Comparison of ENCODE assay signal across 8 cellular contexts in the genomic region with DNA sequence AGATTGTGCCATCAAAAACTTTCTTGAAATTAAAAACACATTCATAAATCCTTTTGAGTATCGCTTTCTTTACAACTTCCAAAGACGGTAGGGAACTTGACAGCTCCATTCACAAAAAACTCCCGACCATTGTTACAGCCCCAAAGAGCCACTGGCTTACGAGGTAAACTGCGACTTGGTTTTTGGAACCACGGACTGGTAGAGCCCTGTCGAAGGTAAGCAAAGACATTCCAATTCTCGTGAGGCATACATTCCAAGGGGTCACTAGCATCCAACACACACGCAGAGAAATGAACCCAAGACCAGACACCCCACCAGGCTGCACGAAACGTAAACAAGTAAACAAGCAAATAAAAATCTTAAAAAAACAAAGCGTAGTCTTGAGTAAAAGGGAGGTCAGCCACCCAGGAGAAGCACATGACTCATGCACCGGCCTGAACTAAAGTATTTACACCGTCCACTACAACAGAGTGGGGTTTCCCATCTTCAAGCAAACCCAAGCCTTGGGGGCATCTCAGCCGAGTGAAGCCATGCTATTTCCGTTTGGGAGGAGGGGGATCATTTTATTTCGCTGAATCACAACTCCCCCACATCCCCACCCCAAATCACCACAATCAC. TPM values are rescaled to one million over a fixed set of nuclear protein-coding genes. Genes with fewer than 3 reads are reported as not detected.
DNase-seq lines count a peak whose midpoint lies in the region; ATAC-seq and TF ChIP-seq lines count a peak whose summit lies in the region.

No MANE protein-coding gene starts in this region.

- peak; percentile 28 for ATAC-seq in GM23338
- peak; percentile 48 to 76 (median 60) for ATAC-seq in psoas muscle
- no peak for ATAC-seq in HG02678 (IDR thresholded peaks at IDR 0.05; ENCODE audit: unreplicated experiment)

- H3F3A ChIP-seq in GM23338 (replicated peaks; ENCODE audit: low read depth): no peaks in the 10 kb centered on the region; the same call in 1 of the 2 replicates

- H3K9me3 Mint-ChIP-seq in GM23338: peaks cover 6% of the 10 kb centered on the region; the same call in 1 of the 3 replicates
- no peaks in the 10 kb centered on the region for H3K9me3 Mint-ChIP-seq in activated CD4-positive, alpha-beta memory T cell treated with anti-CD3 and anti-CD28 coated beads, Interleukin-2, amount 10 ng/mL, durations not matched to agents 7 days and 5 days

- WGBS in psoas muscle, 3 donors: 7 to 12% (median 8%) methylated on average over 17 of the region's 17 CpGs

- H3K27me3 ChIP-seq in GM23338 (ENCODE audit: insufficient read depth) (no peaks in the 10 kb centered on the region), psoas muscle (ENCODE audit: insufficient read depth in 3 of 3, low read length in 2 of 3) (no peaks in the 10 kb centered on the region)

- POLR2A ChIA-PET in activated CD4-positive, alpha-beta memory T cell treated with anti-CD3 and anti-CD28 coated beads, Interleukin-2, amount 10 ng/mL, durations not matched to agents 7 days and 5 days (lab: Charles Lee): interaction anchor here (0.5 to 6.5 kb wide), 8 partner anchors 14 to 88 kb away, joined by 3 to 75 read pairs (median 4); a partner anchor contains a TSS

- H2AFZ ChIP-seq in GM23338: no peak overlapping the region

- TF ChIP-seq CTCF in GM23338 (conservative IDR thresholded peaks at IDR 0.05; ENCODE audit: low read depth in 2 of 2) (no peak), psoas muscle (IDR thresholded peaks at IDR 0.05) (no peak)

- H3K36me3 ChIP-seq in GM23338 (ENCODE audit: insufficient read depth) (no peaks in the 10 kb centered on the region), psoas muscle (ENCODE audit: insufficient read depth in 1 of 2, low read depth in 1 of 2) (no peaks in the 10 kb centered on the region)

- peak overlapping the region; percentile 90 for H3K27ac ChIP-seq in GM23338 (ENCODE audit: low read depth)
- H3K27ac ChIP-seq in psoas muscle: peak overlapping the region; percentile 91

- no peaks in the 10 kb centered on the region for H3K9me3 ChIP-seq in psoas muscle

- H3K27ac Mint-ChIP-seq in GM23338: peak overlapping the region; percentile 97
- H3K27ac Mint-ChIP-seq in activated CD4-positive, alpha-beta memory T cell treated with anti-CD3 and anti-CD28 coated beads, Interleukin-2, amount 10 ng/mL, durations not matched to agents 7 days and 5 days: peak overlapping the region; percentile 91

- no peaks in the 10 kb centered on the region for H3K9me2 ChIP-seq in GM23338 (ENCODE audit: insufficient read depth)

- intact Hi-C loops in psoas muscle (cut with DNase I): no loop called here

- peaks cover 78% of the 10 kb centered on the region for H3K79me2 ChIP-seq in GM23338 (replicated peaks; ENCODE audit: insufficient read depth)

- DNase-seq in A172 (ENCODE audit: low spot score) (peak; percentile 71), GM23338 (ENCODE audit: low spot score) (peak; percentile 63), foreskin melanocyte (peak; percentile 43), psoas muscle (no peak), NCI-H146 treated with DMSO at 0.1 percent for 48 hours (lab: John Stamatoyannopoulos, UW; ENCODE audit: unreplicated experiment) (no peak), NCI-H446 (lab: John Stamatoyannopoulos, UW) (no peak)
- peak; percentile 22 for DNase-seq in activated CD4-positive, alpha-beta memory T cell treated with anti-CD3 and anti-CD28 coated beads, Interleukin-2, amount 10 ng/mL, durations not matched to agents 7 days and 5 days

- H3K4me2 ChIP-seq in GM23338: peak overlapping the region; percentile 75

- peaks cover 6% of the 10 kb centered on the region; the same call in 2 of the 3 replicates for H3K36me3 Mint-ChIP-seq in GM23338 (ENCODE audit: low read depth)
- H3K36me3 Mint-ChIP-seq in activated CD4-positive, alpha-beta memory T cell treated with anti-CD3 and anti-CD28 coated beads, Interleukin-2, amount 10 ng/mL, durations not matched to agents 7 days and 5 days (ENCODE audit: low read depth): peaks cover 25% of the 10 kb centered on the region

- peaks cover 46% of the 10 kb centered on the region for H4K20me1 ChIP-seq in GM23338 (replicated peaks; ENCODE audit: insufficient read depth)

- peaks cover 16% of the 10 kb centered on the region for H3K27me3 Mint-ChIP-seq in GM23338 (ENCODE audit: insufficient read depth, low read depth, poor library complexity)
- H3K27me3 Mint-ChIP-seq in activated CD4-positive, alpha-beta memory T cell treated with anti-CD3 and anti-CD28 coated beads, Interleukin-2, amount 10 ng/mL, durations not matched to agents 7 days and 5 days: no peaks in the 10 kb centered on the region

- H3K4me3 Mint-ChIP-seq in GM23338: peak overlapping the region; percentile 98
- H3K4me3 Mint-ChIP-seq in activated CD4-positive, alpha-beta memory T cell treated with anti-CD3 and anti-CD28 coated beads, Interleukin-2, amount 10 ng/mL, durations not matched to agents 7 days and 5 days: peak overlapping the region; percentile 95

- H3K4me1 ChIP-seq in GM23338 (ENCODE audit: insufficient read depth) (peaks cover 29% of the 10 kb centered on the region), psoas muscle (peaks cover 73% of the 10 kb centered on the region)

- peaks cover 35% of the 10 kb centered on the region for H3K4me1 Mint-ChIP-seq in GM23338
- H3K4me1 Mint-ChIP-seq in activated CD4-positive, alpha-beta memory T cell treated with anti-CD3 and anti-CD28 coated beads, Interleukin-2, amount 10 ng/mL, durations not matched to agents 7 days and 5 days: peaks cover 50% of the 10 kb centered on the region

- H3K4me3 ChIP-seq in GM23338 (peak overlapping the region; percentile 96), psoas muscle (peak overlapping the region; percentile 85)

- CTCF ChIA-PET in activated CD4-positive, alpha-beta memory T cell treated with anti-CD3 and anti-CD28 coated beads, Interleukin-2, amount 10 ng/mL, durations not matched to agents 7 days and 5 days (lab: Charles Lee): no interaction called here

TF ChIP-seq in GM23338, 12 proteins besides CTCF, POLR2A, EP300 and RAD21 (continues in another document):
- TF ChIP-seq ZNF114 (CRISPR knock-in tag; IDR thresholded peaks at IDR 0.05): no peak
- no peak for TF ChIP-seq ZNF331 (CRISPR knock-in tag; IDR thresholded peaks at IDR 0.05; ENCODE audit: low read depth)
- no peak for TF ChIP-seq JUNB (IDR thresholded peaks at IDR 0.05; ENCODE audit: unreplicated experiment)
- no peak for TF ChIP-seq STAT1 (IDR thresholded peaks at IDR 0.05; ENCODE audit: unreplicated experiment)
- TF ChIP-seq, protein P1, sequence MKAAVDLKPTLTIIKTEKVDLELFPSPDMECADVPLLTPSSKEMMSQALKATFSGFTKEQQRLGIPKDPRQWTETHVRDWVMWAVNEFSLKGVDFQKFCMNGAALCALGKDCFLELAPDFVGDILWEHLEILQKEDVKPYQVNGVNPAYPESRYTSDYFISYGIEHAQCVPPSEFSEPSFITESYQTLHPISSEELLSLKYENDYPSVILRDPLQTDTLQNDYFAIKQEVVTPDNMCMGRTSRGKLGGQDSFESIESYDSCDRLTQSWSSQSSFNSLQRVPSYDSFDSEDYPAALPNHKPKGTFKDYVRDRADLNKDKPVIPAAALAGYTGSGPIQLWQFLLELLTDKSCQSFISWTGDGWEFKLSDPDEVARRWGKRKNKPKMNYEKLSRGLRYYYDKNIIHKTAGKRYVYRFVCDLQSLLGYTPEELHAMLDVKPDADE (IDR thresholded peaks at IDR 0.05): no peak

RNA-seq across cellular contexts. Expression of a gene that starts 1.4 kb away (rescaled TPM):
- 7.1 and 19.1 TPM in 2 replicates for total RNA-seq in A172 (2014; rRNA removed; shearing (Covaris generic))
- 63.5 and 63.8 TPM in 2 replicates for total RNA-seq in GM23338 (2014; rRNA removed; shearing (Covaris generic))
- 115 and 127 TPM in 2 replicates for polyA plus RNA-seq in GM23338 (2016; fragmentation: Nextera tagmentation; extraction: Ambion mirVana)
- 100 to 1,000 TPM; 103 to 110 TPM for total RNA-seq in activated CD4-positive, alpha-beta memory T cell treated with anti-CD3 and anti-CD28 coated beads, Interleukin-2, amount 10 ng/mL, durations not matched to agents 7 days and 5 days
- 100 to 1,000 TPM in 2 of 4 donors, 10 to 100 TPM in 2; 65.3 to 120 (median 101) TPM for total RNA-seq in psoas muscle
- polyA plus RNA-seq in psoas muscle: 100 to 1,000 TPM in 1 of 3 donors, 10 to 100 TPM in 2; 42.6 to 107 (median 45.6) TPM

RNA-seq across cellular contexts. Expression of a gene that starts 48.7 kb away (rescaled TPM):
- 14.1 and 17.5 TPM in 2 replicates for total RNA-seq in A172 (2014; rRNA removed; shearing (Covaris generic))
- 26.4 and 36.5 TPM in 2 replicates for total RNA-seq in GM23338 (2014; rRNA removed; shearing (Covaris generic))
- polyA plus RNA-seq in GM23338 (2016; fragmentation: Nextera tagmentation; extraction: Ambion mirVana) (22.4 and 25.2 TPM in 2 replicates), psoas muscle (10 to 100 TPM; 15.9 to 22.1 (median 18.2) TPM)
- total RNA-seq in activated CD4-positive, alpha-beta memory T cell treated with anti-CD3 and anti-CD28 coated beads, Interleukin-2, amount 10 ng/mL, durations not matched to agents 7 days and 5 days: 10 to 100 TPM; 43.8 to 45.9 TPM
- 10 to 100 TPM; 18.9 to 42.8 (median 27.8) TPM for total RNA-seq in psoas muscle

Comparison
In these comparisons a context has a peak if more than half of its experiments do, and no peak if none do; other contexts are left out.
1. DNase-seq: peak in A172 (single experiment), GM23338 (single experiment), activated CD4-positive, alpha-beta memory T cell treated with anti-CD3 and anti-CD28 coated beads, Interleukin-2, amount 10 ng/mL, durations not matched to agents 7 days and 5 days (single experiment) and foreskin melanocyte (single experiment); none in psoas muscle (0 of 2), NCI-H146 treated with DMSO at 0.1 percent for 48 hours (single experiment) and NCI-H446 (0 of 2).